In genomic region chr4:129153700-129154099, GRCh38 we compare ENCODE assay signal across 25 cellular contexts.
"Had no signal": no experiment of that assay in that cellular context is flagged by ENCODE, and none has a peak within 500 bp of the region (broad histone marks: within the 10 kb centered on the region; RNA-seq: fewer than 3 reads in every experiment).

No MANE protein-coding gene starts in this region.

- ATAC-seq: natural killer cell; sciatic nerve; stimulated activated effector memory CD8-positive, alpha-beta T cell treated with anti-CD3 and anti-CD28 coated beads, Interleukin-12 subunit alpha, Interleukin-12 subunit beta, amount 100 ng/mL, for 72 hours; upper lobe of right lung had no signal

- H3K79me2 ChIP-seq: hepatocyte, parathyroid adenoma had no signal

- DNase-seq: islet precursor cell; left ventricle myocardium inferior; mesendoderm; naive B cell; natural killer cell; nephron progenitor cell; occipital lobe; stimulated activated CD4-positive, alpha-beta T cell treated with anti-CD3 and anti-CD28 coated beads, Interleukin-12 subunit alpha, Interleukin-12 subunit beta, amount 100 ng/mL, for 4 hours; stimulated activated CD4-positive, alpha-beta T cell treated with anti-CD3 and anti-CD28 coated beads, Interleukin-4, amount 100 ng/mL, for 24 hours; stimulated activated naive CD4-positive, alpha-beta T cell; tibial artery; trophoblast cell; upper lobe of right lung had no signal

- H3K27ac ChIP-seq: left ventricle myocardium inferior, neural progenitor cell, neutrophil, parathyroid adenoma, right atrium auricular region, skin epidermis, suprapubic skin, thoracic aorta, tibial artery, upper lobe of right lung had no signal

- FAIRE-seq: urothelium cell line had no signal

- H3K36me3 ChIP-seq: left ventricle myocardium inferior, neural progenitor cell, neutrophil, right atrium auricular region, suprapubic skin, thoracic aorta, tibial artery, upper lobe of right lung had no signal

- H3K4me1 ChIP-seq: left ventricle myocardium inferior, neural progenitor cell, parathyroid adenoma, right atrium auricular region, suprapubic skin, tibial artery, upper lobe of right lung had no signal

- H3K27me3 ChIP-seq: hepatocyte, neural progenitor cell, right atrium auricular region, suprapubic skin, tibial artery, upper lobe of right lung had no signal

- H3K4me2 ChIP-seq: neural progenitor cell had no signal

- H3K9ac ChIP-seq: neural progenitor cell, parathyroid adenoma had no signal

- H3K4me3 ChIP-seq: hepatocyte, left ventricle myocardium inferior, lung, neural progenitor cell, right atrium auricular region, skin epidermis, suprapubic skin, thoracic aorta, tibial artery, upper lobe of right lung had no signal

- H3K9me3 ChIP-seq: left ventricle myocardium inferior, neutrophil, right atrium auricular region, suprapubic skin, thoracic aorta, tibial artery, upper lobe of right lung had no signal

- H2AFZ ChIP-seq: hepatocyte, parathyroid adenoma had no signal
